12 cellular contexts compared by ENCODE assay signal in the genomic region with DNA sequence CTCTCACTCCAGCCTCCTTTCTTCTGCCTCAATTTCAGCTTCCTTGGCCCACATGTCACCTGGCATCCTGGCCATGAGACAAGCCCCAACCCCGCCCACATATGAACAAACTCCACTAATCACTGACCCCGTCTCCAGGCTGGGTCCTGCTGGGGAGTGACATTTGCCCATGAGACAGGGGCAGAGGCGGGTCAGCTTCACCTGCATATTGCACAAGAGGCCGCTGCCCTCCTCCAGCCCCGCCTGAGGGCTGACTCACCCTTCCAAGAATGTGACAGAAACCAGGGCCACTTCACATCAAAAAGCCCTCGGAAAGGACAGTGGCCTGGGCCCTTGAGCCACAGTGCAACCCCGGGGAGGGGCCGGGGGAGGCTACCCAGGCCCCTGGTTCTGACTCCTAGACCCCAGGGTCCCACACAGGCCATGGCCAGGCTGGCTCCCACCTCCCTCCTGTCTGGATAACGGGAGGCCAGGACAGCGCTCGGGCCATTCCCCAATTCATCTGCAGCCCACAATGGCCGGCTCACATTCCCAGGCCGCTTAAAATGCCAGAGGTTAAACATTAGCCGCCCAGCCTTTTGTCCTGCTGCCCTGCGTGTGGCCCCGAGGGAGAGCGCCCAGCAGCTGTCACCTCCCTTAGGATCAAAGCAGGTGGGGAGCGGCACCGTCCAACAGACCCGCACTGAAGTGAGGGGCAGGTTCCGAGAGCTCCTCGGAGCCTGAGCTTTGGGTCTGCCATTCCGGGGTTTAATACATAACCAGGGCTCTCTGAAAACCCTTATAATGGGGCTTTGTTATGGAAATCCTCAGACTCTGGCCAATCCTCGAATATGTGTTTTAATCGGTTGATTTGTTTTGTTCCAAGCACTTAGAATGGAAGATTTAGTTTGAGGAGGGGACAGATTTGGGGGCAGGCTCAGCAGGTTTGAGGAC. TPM values are rescaled to one million over a fixed set of nuclear protein-coding genes. Genes with fewer than 3 reads are reported as not detected.
DNase-seq lines count a peak whose midpoint lies in the region; ATAC-seq and TF ChIP-seq lines count a peak whose summit lies in the region.
"Had no signal": no experiment of that assay in that cellular context is flagged by ENCODE, and none has a peak within 500 bp of the region (broad histone marks: within the 10 kb centered on the region; RNA-seq: fewer than 3 reads in every experiment).

No MANE protein-coding gene starts in this region.

- H4K20me1 ChIP-seq in GM23338 (replicated peaks; ENCODE audit: insufficient read depth), result no peaks in the 10 kb centered on the region
- no peaks in the 10 kb centered on the region for H4K20me1 ChIP-seq in hepatocyte (ENCODE audit: insufficient read depth, poor library complexity, severe bottlenecking)

- peaks cover 36% of the 10 kb centered on the region for H3K4me1 Mint-ChIP-seq in GM23338

- peaks cover 21% of the 10 kb centered on the region for H3K36me3 Mint-ChIP-seq in GM23338 (ENCODE audit: low read depth)

- H3K4me2 ChIP-seq in GM23338, result peak overlapping the region; percentile 33; the same call in 1 of the 2 replicates
- H3K4me2 ChIP-seq in hepatocyte, result peak overlapping the region; percentile 63

- H3F3A ChIP-seq in GM23338 (replicated peaks; ENCODE audit: low read depth), result 0 out of 2 replicates have a peak, but pooled peaks cover 5% of the 10 kb centered on the region

- WGBS in hepatocyte (ENCODE audit: low lambda C conversion rate, missing lambda C conversion rate), result 23% methylated on average over 25 of the region's 25 CpGs

- H3K27me3 ChIP-seq in GM23338 (ENCODE audit: insufficient read depth) (no peaks in the 10 kb centered on the region), hepatocyte (no peaks in the 10 kb centered on the region)

- no peaks in the 10 kb centered on the region; the same call in 2 of the 3 replicates for H3K9me3 Mint-ChIP-seq in GM23338

- H3K9me3 ChIP-seq in hepatocyte (ENCODE audit: low read depth), result peaks cover 5% of the 10 kb centered on the region

- H3K79me2 ChIP-seq in GM23338 (replicated peaks; ENCODE audit: insufficient read depth), result no peaks in the 10 kb centered on the region
- no peaks in the 10 kb centered on the region for H3K79me2 ChIP-seq in hepatocyte

- peak; percentile 76 for ATAC-seq in GM23338
- no peak for ATAC-seq in GM21360 (IDR thresholded peaks at IDR 0.05; ENCODE audit: unreplicated experiment)
- ATAC-seq in HG03571 (IDR thresholded peaks at IDR 0.05; ENCODE audit: unreplicated experiment), result no peak

- H2AFZ ChIP-seq in GM23338 (no peak overlapping the region), hepatocyte (no peak overlapping the region)

- peak; percentile 74 for DNase-seq in GM23338 (ENCODE audit: low spot score)
- peak; percentile 24 for DNase-seq in RPMI8226
- peak; percentile 89 for DNase-seq in hepatocyte (ENCODE audit: low spot score)
- DNase-seq in retina, result peak; percentile 56
- DNase-seq in epidermal melanocyte (ENCODE audit: insufficient read length, low spot score), result no peak
- DNase-seq in stimulated activated CD4-positive, alpha-beta T cell treated with anti-CD3 and anti-CD28 coated beads, Interleukin-4, amount 100 ng/mL, for 24 hours, result no peak
- DNase-seq: activated T-cell treated with anti-CD3 and anti-CD28 coated beads for 4 hours, dorsolateral prefrontal cortex had no signal

- no peaks in the 10 kb centered on the region for H3K36me3 ChIP-seq in GM23338 (ENCODE audit: insufficient read depth)
- no peaks in the 10 kb centered on the region for H3K36me3 ChIP-seq in hepatocyte (replicated peaks; ENCODE audit: insufficient read depth, low read depth)

- H3K4me3 ChIP-seq in GM23338 (no peak overlapping the region), hepatocyte (no peak overlapping the region)
- H3K4me3 ChIP-seq: dorsolateral prefrontal cortex had no signal

- 0 out of 2 replicates have a peak overlapping the region, but pooled peaks have one; percentile 42 for H3K27ac Mint-ChIP-seq in GM23338
- H3K27ac Mint-ChIP-seq: IgD-negative memory B cell, mesothelial cell of epicardium had no signal

- H3K9me2 ChIP-seq in GM23338 (ENCODE audit: insufficient read depth) (no peaks in the 10 kb centered on the region), hepatocyte (replicated peaks; ENCODE audit: insufficient read depth) (no peaks in the 10 kb centered on the region)

- H3K27ac ChIP-seq in GM23338 (ENCODE audit: low read depth), result peak overlapping the region; percentile 21; the same call in 1 of the 2 replicates
- peak overlapping the region; percentile 93 for H3K27ac ChIP-seq in hepatocyte
- H3K27ac ChIP-seq: dorsolateral prefrontal cortex had no signal

- peaks cover 21% of the 10 kb centered on the region for H3K4me1 ChIP-seq in GM23338 (ENCODE audit: insufficient read depth)
- H3K4me1 ChIP-seq in hepatocyte (ENCODE audit: insufficient read depth), result peaks cover 28% of the 10 kb centered on the region

- TF ChIP-seq CTCF in GM23338 (conservative IDR thresholded peaks at IDR 0.05; ENCODE audit: low read depth in 2 of 2) (no peak), hepatocyte (IDR thresholded peaks at IDR 0.05; ENCODE audit: poor library complexity) (no peak)

- peak overlapping the region; percentile 42; the same call in 2 of the 3 replicates for H3K4me3 Mint-ChIP-seq in GM23338
- H3K4me3 Mint-ChIP-seq: mesothelial cell of epicardium had no signal

- H3K27me3 Mint-ChIP-seq in GM23338 (ENCODE audit: insufficient read depth, low read depth, poor library complexity), result peaks cover 6% of the 10 kb centered on the region

TF ChIP-seq in GM23338, 12 proteins besides CTCF, POLR2A, EP300 and RAD21:
- TF ChIP-seq STAT1 (IDR thresholded peaks at IDR 0.05; ENCODE audit: unreplicated experiment), result no peak
- TF ChIP-seq POLR2AphosphoS5 (IDR thresholded peaks at IDR 0.05; ENCODE audit: low read depth), result no peak

RNA-seq across cellular contexts. Expression of a gene that starts 42.3 kb away (rescaled TPM):
- 58.7 and 70.4 TPM in 2 replicates for total RNA-seq in GM23338 (2014; rRNA removed; shearing (Covaris generic))
- polyA plus RNA-seq in GM23338 (2016; fragmentation: Nextera tagmentation; extraction: Ambion mirVana) (40.3 and 48.3 TPM in 2 replicates), hepatocyte (38.0 and 44.6 TPM in 2 replicates)
- total RNA-seq in hepatocyte, result 36.0 and 40.9 TPM in 2 replicates

Comparison
In these comparisons a context has a peak if more than half of its experiments do, and no peak if none do; other contexts are left out.
1. DNase-seq: peak in GM23338 (single experiment), RPMI8226 (single experiment), hepatocyte (single experiment) and retina (single experiment); none in epidermal melanocyte (single experiment) and stimulated activated CD4-positive, alpha-beta T cell treated with anti-CD3 and anti-CD28 coated beads, Interleukin-4, amount 100 ng/mL, for 24 hours (single experiment).